In genomic region chr6:37952027-37952426, GRCh38 we compare ENCODE assay signal across 26 cellular contexts.
A peak's percentile ranks its signal among the peaks of the same experiment; 100 is the strongest.
DNase-seq lines count a peak whose midpoint lies in the region; ATAC-seq and TF ChIP-seq lines count a peak whose summit lies in the region.
"Had no signal": no experiment of that assay in that cellular context is flagged by ENCODE, and none has a peak within 500 bp of the region (broad histone marks: within the 10 kb centered on the region; RNA-seq: fewer than 3 reads in every experiment).

No MANE protein-coding gene starts in this region.

- intact Hi-C loops in activated CD4-positive, alpha-beta T cell treated with anti-CD3 and anti-CD28 coated beads for 36 hours (cut with DNase I, micrococcal nuclease): no loop called here
- intact Hi-C loops in thyroid gland (cut with DNase I): no loop called here

- no peak overlapping the region for H3K4me3 Mint-ChIP-seq in activated CD4-positive, alpha-beta T cell treated with anti-CD3 and anti-CD28 coated beads for 36 hours
- H3K4me3 Mint-ChIP-seq in T-helper 17 cell: peak overlapping the region; percentile 1
- H3K4me3 Mint-ChIP-seq: activated T-helper 1 cell treated with anti-CD3 and anti-CD28 coated beads, Interleukin-12 subunit alpha, Interleukin-12 subunit beta, Interleukin-2, Interleukin-4 antibody, amounts not matched to agents 30 ng/mL and 10 ng/mL and 1 ng/mL, durations not matched to agents 14 hours and 24 hours and 36 hours; CD4-positive, alpha-beta T cell; nephron; WTC11 had no signal

- peaks cover 97% of the 10 kb centered on the region for H3K79me2 ChIP-seq in smooth muscle cell (ENCODE audit: low read depth)

- no peak overlapping the region for H3K9ac ChIP-seq in smooth muscle cell (ENCODE audit: low read depth)
- H3K9ac ChIP-seq: GM23248 had no signal

- H3K36me3 Mint-ChIP-seq in activated CD4-positive, alpha-beta T cell treated with anti-CD3 and anti-CD28 coated beads for 36 hours (ENCODE audit: low read depth): peaks cover 6% of the 10 kb centered on the region
- H3K36me3 Mint-ChIP-seq in T-helper 17 cell (ENCODE audit: low read depth): no peaks in the 10 kb centered on the region

- H3K4me1 ChIP-seq in smooth muscle cell (ENCODE audit: low read depth) (no peaks in the 10 kb centered on the region), thyroid gland (peaks cover 7 to 34% of the 10 kb centered on the region in 2 donors)
- H3K4me1 ChIP-seq: colonic mucosa had no signal

- no peaks in the 10 kb centered on the region for H3F3A ChIP-seq in smooth muscle cell (ENCODE audit: low read depth)

- H3K9me3 ChIP-seq in T-helper 17 cell (ENCODE audit: control insufficient read depth, low read length, poor library complexity, severe bottlenecking) (no peaks in the 10 kb centered on the region), smooth muscle cell (replicated peaks; ENCODE audit: low read depth) (no peaks in the 10 kb centered on the region), thyroid gland (no peaks in the 10 kb centered on the region)
- H3K9me3 ChIP-seq: ascending aorta, colonic mucosa had no signal

- peaks cover 100% of the 10 kb centered on the region for H4K20me1 ChIP-seq in smooth muscle cell (ENCODE audit: low read depth)

- WGBS in smooth muscle cell (ENCODE audit: low lambda C conversion rate): 85% methylated on average over 2 of the region's 2 CpGs
- WGBS in thyroid gland, 2 donors: 92 to 96% methylated on average over 2 of the region's 2 CpGs

- H3K27me3 ChIP-seq in smooth muscle cell (ENCODE audit: low read depth) (no peaks in the 10 kb centered on the region), thyroid gland (no peaks in the 10 kb centered on the region)
- H3K27me3 ChIP-seq: ascending aorta, cardiac muscle cell, colonic mucosa had no signal

- H3K27ac ChIP-seq in smooth muscle cell (ENCODE audit: low read depth) (no peak overlapping the region), thyroid gland (no peak overlapping the region)
- H3K27ac ChIP-seq: ascending aorta, cardiac muscle cell, colonic mucosa, GM23248, HL-60 had no signal

- ATAC-seq in activated CD4-positive, alpha-beta T cell treated with anti-CD3 and anti-CD28 coated beads for 36 hours: no peak
- ATAC-seq in GM21619 (IDR thresholded peaks at IDR 0.05; ENCODE audit: unreplicated experiment) (peak; percentile 47), T-helper 17 cell (no peak)
- ATAC-seq: WTC11 had no signal

- DNase-seq in activated CD4-positive, alpha-beta T cell treated with anti-CD3 and anti-CD28 coated beads for 36 hours: no peak
- DNase-seq in activated CD4-positive, alpha-beta T cell treated with anti-CD3 and anti-CD28 coated beads for 1 hour: no peak
- DNase-seq in T-helper 17 cell: no peak
- no peak for DNase-seq in smooth muscle cell (lab: John Stamatoyannopoulos, UW; ENCODE audit: unreplicated experiment)
- DNase-seq in COLO668 (lab: John Stamatoyannopoulos, UW; ENCODE audit: unreplicated experiment): no peak
- no peak for DNase-seq in SHP77 treated with DMSO at 0.1 percent for 48 hours (lab: John Stamatoyannopoulos, UW)
- no peak for DNase-seq in thyroid gland
- DNase-seq: 8988T; activated naive CD4-positive, alpha-beta T cell treated with anti-CD3 and anti-CD28 coated beads, Interleukin-2, amount 50 U/mL, for 16 hours; CD4-positive, alpha-beta T cell; colonic mucosa; effector memory CD4-positive, alpha-beta T cell; foreskin fibroblast; GM23248; head of caudate nucleus; Karpas-422; kidney; stimulated activated CD4-positive, alpha-beta T cell treated with anti-CD3 and anti-CD28 coated beads, Interleukin-1b, Interleukin-23, amount 100 ng/mL, for 48 hours; stimulated activated CD8-positive, alpha-beta memory T cell treated with anti-CD3 and anti-CD28 coated beads, Interleukin-4, amount 100 ng/mL, for 48 hours had no signal

- peaks cover 39% of the 10 kb centered on the region for H3K4me1 Mint-ChIP-seq in activated CD4-positive, alpha-beta T cell treated with anti-CD3 and anti-CD28 coated beads for 36 hours
- H3K4me1 Mint-ChIP-seq in T-helper 17 cell: peaks cover 33% of the 10 kb centered on the region
- H3K4me1 Mint-ChIP-seq: nephron had no signal

- peak overlapping the region; percentile 5 for H3K27ac Mint-ChIP-seq in activated CD4-positive, alpha-beta T cell treated with anti-CD3 and anti-CD28 coated beads for 36 hours
- H3K27ac Mint-ChIP-seq in T-helper 17 cell: no peak overlapping the region
- H3K27ac Mint-ChIP-seq: CD4-positive, alpha-beta T cell; nephron; WTC11 had no signal

- H3K4me2 ChIP-seq in smooth muscle cell: peak overlapping the region; percentile 0

- TF ChIP-seq POLR2A in thyroid gland (IDR thresholded peaks at IDR 0.05): no peak

- H3K4me3 ChIP-seq in smooth muscle cell: no peak overlapping the region
- no peak overlapping the region for H3K4me3 ChIP-seq in thyroid gland (replicated peaks in 1 of 3)
- H3K4me3 ChIP-seq: ascending aorta, cardiac muscle cell, colonic mucosa, GM23248 had no signal

- H3K9me3 Mint-ChIP-seq in activated CD4-positive, alpha-beta T cell treated with anti-CD3 and anti-CD28 coated beads for 36 hours (ENCODE audit: low read depth): peaks cover 7% of the 10 kb centered on the region
- H3K9me3 Mint-ChIP-seq: CD4-positive, alpha-beta T cell had no signal

- no peaks in the 10 kb centered on the region for H3K36me3 ChIP-seq in smooth muscle cell (ENCODE audit: low read depth)
- no peaks in the 10 kb centered on the region for H3K36me3 ChIP-seq in thyroid gland
- H3K36me3 ChIP-seq: ascending aorta, cardiac muscle cell, colonic mucosa had no signal

- H3K27me3 Mint-ChIP-seq in activated CD4-positive, alpha-beta T cell treated with anti-CD3 and anti-CD28 coated beads for 36 hours: no peaks in the 10 kb centered on the region
- H3K27me3 Mint-ChIP-seq in T-helper 17 cell: no peaks in the 10 kb centered on the region
- H3K27me3 Mint-ChIP-seq: CD4-positive, alpha-beta T cell had no signal

- POLR2A ChIA-PET in activated CD4-positive, alpha-beta T cell treated with anti-CD3 and anti-CD28 coated beads for 36 hours (lab: Charles Lee): interaction anchor here (0.7 kb wide), 1 partner anchor 129 kb away, joined by 4 read pairs; no protein-coding TSS in a partner anchor

- CTCF ChIA-PET in activated CD4-positive, alpha-beta T cell treated with anti-CD3 and anti-CD28 coated beads for 36 hours (lab: Charles Lee): interaction anchor here (0.6 to 1.0 kb wide), 4 partner anchors 10 to 74 kb away, joined by 3 read pairs; no protein-coding TSS in a partner anchor

- TF ChIP-seq CTCF in smooth muscle cell (IDR thresholded peaks at IDR 0.05; ENCODE audit: borderline replicate concordance, insufficient read depth, poor library complexity, severe bottlenecking) (no peak), thyroid gland (IDR thresholded peaks at IDR 0.05) (no peak)

- H2AFZ ChIP-seq in smooth muscle cell (ENCODE audit: low read depth): no peak overlapping the region
- H2AFZ ChIP-seq: GM23248 had no signal
